In genomic region chr6:78867370-78868040, GRCh38 we compare ENCODE assay signal across 1 cellular context.
TF ChIP-seq lines count a peak whose summit lies in the region.

Gene IRAK1BP1, plus strand, starts transcription at chr6:78867551. Its CDS starts 26 bp downstream, at chr6:78867577.

TF ChIP-seq in HEK293, 187 proteins besides CTCF, POLR2A, EP300 and RAD21 (continued from another document and continues in another):
- TF ChIP-seq PATZ1 (tag by site-specific recombination; IDR thresholded peaks at IDR 0.05) (peak; percentile 91), HOXC10 (CRISPR knock-in tag; IDR thresholded peaks at IDR 0.05) (no peak), ZNF76 (tag by site-specific recombination; IDR thresholded peaks at IDR 0.05; ENCODE audit: borderline replicate concordance, low read depth) (peak; percentile 92), FEZF1 (tag by site-specific recombination; IDR thresholded peaks at IDR 0.05) (peak; percentile 70), ZNF19 (tag by site-specific recombination; IDR thresholded peaks at IDR 0.05; ENCODE audit: low read depth) (peak; percentile 39; the same call in 1 of the 2 replicates), ZNF692 (tag by site-specific recombination; IDR thresholded peaks at IDR 0.05) (peak; percentile 99), ZNF391 (tag by site-specific recombination; IDR thresholded peaks at IDR 0.05; ENCODE audit: borderline replicate concordance, low read depth) (peak; percentile 85; the same call in 1 of the 2 replicates), ZNF132 (tag by site-specific recombination; IDR thresholded peaks at IDR 0.05; ENCODE audit: borderline replicate concordance) (no peak), ZSCAN18 (tag by site-specific recombination; IDR thresholded peaks at IDR 0.05) (no peak), ZNF645 (tag by site-specific recombination; IDR thresholded peaks at IDR 0.05) (no peak), OSR2 (tag by site-specific recombination; IDR thresholded peaks at IDR 0.05) (no peak), ZNF146 (tag by site-specific recombination; IDR thresholded peaks at IDR 0.05) (no peak), ZNF211 (tag by site-specific recombination; IDR thresholded peaks at IDR 0.05; ENCODE audit: low read depth) (no peak; the same call in 1 of the 2 replicates), ZBTB49 (tag by site-specific recombination; IDR thresholded peaks at IDR 0.05; ENCODE audit: low read depth) (no peak), IKZF3 (tag by site-specific recombination; IDR thresholded peaks at IDR 0.05) (peak; percentile 40; the same call in 1 of the 2 replicates), ZNF473 (tag by site-specific recombination; IDR thresholded peaks at IDR 0.05) (no peak), ZSCAN16 (tag by site-specific recombination; IDR thresholded peaks at IDR 0.05) (no peak), ZNF37A (tag by site-specific recombination; IDR thresholded peaks at IDR 0.05) (no peak), SETDB1 (IDR thresholded peaks at IDR 0.05; ENCODE audit: insufficient read length, low read length) (peak; percentile 41), ZNF785 (tag by site-specific recombination; IDR thresholded peaks at IDR 0.05) (no peak), ZNF280C (tag by site-specific recombination; IDR thresholded peaks at IDR 0.05) (no peak), ZNF639 (tag by site-specific recombination; IDR thresholded peaks at IDR 0.05) (no peak), KLF1 (tag by site-specific recombination; IDR thresholded peaks at IDR 0.05) (peak; percentile 26; the same call in 1 of the 2 replicates), ZNF335 (tag by site-specific recombination; conservative IDR thresholded peaks at IDR 0.05) (peak; percentile 98), ZFP69B (tag by site-specific recombination; IDR thresholded peaks at IDR 0.05) (peak; percentile 99), ZNF623 (tag by site-specific recombination; IDR thresholded peaks at IDR 0.05) (no peak), ZNF266 (tag by site-specific recombination; IDR thresholded peaks at IDR 0.05; ENCODE audit: low read depth) (no peak), ZNF248 (tag by site-specific recombination; IDR thresholded peaks at IDR 0.05) (no peak), ZNF555 (tag by site-specific recombination; conservative IDR thresholded peaks at IDR 0.05) (no peak), ZSCAN30 (tag by site-specific recombination; IDR thresholded peaks at IDR 0.05) (peak; percentile 44), ZNF792 (tag by site-specific recombination; IDR thresholded peaks at IDR 0.05) (peak; percentile 60; the same call in 1 of the 2 replicates), ZNF629 (tag by site-specific recombination; IDR thresholded peaks at IDR 0.05) (peak; percentile 83), ZIC2 (tag by site-specific recombination; IDR thresholded peaks at IDR 0.05) (peak; percentile 97), ZBTB26 (tag by site-specific recombination; optimal IDR thresholded peaks at IDR 0.05) (peak; percentile 58), ZNF311 (tag by site-specific recombination; IDR thresholded peaks at IDR 0.05; ENCODE audit: borderline replicate concordance) (no peak), ZFP37 (tag by site-specific recombination; IDR thresholded peaks at IDR 0.05) (peak; percentile 97), HOXD13 (CRISPR knock-in tag; IDR thresholded peaks at IDR 0.05; ENCODE audit: borderline replicate concordance) (no peak), PRDM2 (tag by site-specific recombination; IDR thresholded peaks at IDR 0.05; ENCODE audit: borderline replicate concordance) (no peak), EGR2 (tag by site-specific recombination; IDR thresholded peaks at IDR 0.05; ENCODE audit: low read depth) (peak; percentile 61; the same call in 1 of the 2 replicates), ZNF580 (tag by site-specific recombination; IDR thresholded peaks at IDR 0.05) (peak; percentile 74)
